In the genomic region with DNA sequence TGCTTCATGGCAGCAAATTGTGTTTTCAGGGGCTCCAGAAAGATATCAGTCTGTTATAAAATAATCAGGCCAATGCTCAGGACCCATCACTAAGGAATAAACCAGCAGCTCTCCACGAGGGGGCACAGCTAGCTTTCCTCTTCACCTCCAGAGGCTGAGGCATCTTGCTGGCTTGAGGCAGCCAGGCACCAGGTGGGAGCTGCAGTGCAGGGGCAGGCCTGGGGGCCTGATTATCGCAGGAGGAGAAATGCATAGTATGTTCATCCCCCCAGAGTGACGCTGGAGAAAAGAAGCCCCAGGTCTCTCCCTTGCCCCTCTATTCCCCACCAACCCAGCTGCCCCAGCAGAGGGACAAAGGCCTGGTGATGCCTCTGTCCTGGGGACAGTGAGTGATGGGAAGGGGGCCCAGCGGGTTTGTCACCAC, we compare ENCODE assay signal across 8 cellular contexts.
DNase-seq lines count a peak whose midpoint lies in the region; ATAC-seq and TF ChIP-seq lines count a peak whose summit lies in the region.

No MANE protein-coding gene starts in this region.

- peaks cover 7 to 21% (median 16%) of the 10 kb centered on the region in 9 donors for H3K4me1 ChIP-seq in heart right ventricle

- H3K27ac ChIP-seq in heart right ventricle = no peak overlapping the region

- TF ChIP-seq CTCF in WTC11 (IDR thresholded peaks at IDR 0.05) = no peak
- peak in 8 of 9 donors; percentile 26 to 64 (median 52) for TF ChIP-seq CTCF in heart right ventricle (IDR thresholded peaks at IDR 0.05)
- peak; percentile 73 for TF ChIP-seq CTCF in retinal pigment epithelial cell (conservative IDR thresholded peaks at IDR 0.05; ENCODE audit: low read depth, low read length)

- POLR2A ChIA-PET in WTC11 (lab: Charles Lee) = no interaction called here

- H3K9me3 Mint-ChIP-seq in WTC11 = no peaks in the 10 kb centered on the region

- H3K36me3 Mint-ChIP-seq in WTC11 = no peaks in the 10 kb centered on the region

- no peaks in the 10 kb centered on the region for H3K9me3 ChIP-seq in heart right ventricle

- no peaks in the 10 kb centered on the region; the same call in 1 of the 2 replicates for H3K27me3 Mint-ChIP-seq in WTC11 (ENCODE audit: low read depth)

- DNase-seq in GM03348 (ENCODE audit: low spot score) = peak; percentile 86
- DNase-seq in NAMALWA (ENCODE audit: low spot score) = peak; percentile 66
- DNase-seq in WTC11 (ENCODE audit: low spot score) = peak; percentile 64
- DNase-seq in heart right ventricle = peak; percentile 47 to 67
- DNase-seq in retinal pigment epithelial cell (ENCODE audit: low read depth) = no peak
- no peak for DNase-seq in NCI-H187 (lab: John Stamatoyannopoulos, UW)

- no peak overlapping the region for H3K27ac Mint-ChIP-seq in WTC11

- CTCF ChIA-PET in WTC11 (lab: Charles Lee) = interaction anchor here (0.6 to 3.1 kb wide), 23 partner anchors 9 to 203 kb away, joined by 3 to 13 read pairs (median 5); partner anchors contain the start of gene FAM20C

- intact Hi-C loops in heart right ventricle (cut with DNase I) = no loop called here

- no peaks in the 10 kb centered on the region for H3K36me3 ChIP-seq in heart right ventricle

- 54 to 56% methylated on average over 4 of the region's 4 CpGs for WGBS in heart right ventricle, 2 donors

- no peak overlapping the region for H3K4me3 ChIP-seq in heart right ventricle
- no peak overlapping the region for H3K4me3 ChIP-seq in retinal pigment epithelial cell (ENCODE audit: low read length)

- peak; percentile 75 for ATAC-seq in WTC11
- peak; percentile 56 to 88 (median 64) for ATAC-seq in heart right ventricle
- no peak for ATAC-seq in GM19467 (IDR thresholded peaks at IDR 0.05; ENCODE audit: unreplicated experiment)
- ATAC-seq in HG02798 (IDR thresholded peaks at IDR 0.05; ENCODE audit: poor library complexity, unreplicated experiment) = no peak

- H3K4me1 Mint-ChIP-seq in WTC11 = peaks cover 33% of the 10 kb centered on the region

- peaks cover 0 to 6% (median 0%) of the 10 kb centered on the region in 7 donors for H3K27me3 ChIP-seq in heart right ventricle

- no peak overlapping the region for H3K4me3 Mint-ChIP-seq in WTC11

TF ChIP-seq in WTC11, 78 proteins besides CTCF, POLR2A, EP300 and RAD21:
- no peak for TF ChIP-seq NFYB (CRISPR knock-in tag; conservative IDR thresholded peaks at IDR 0.05; ENCODE audit: low read depth)
- TF ChIP-seq, protein P1, sequence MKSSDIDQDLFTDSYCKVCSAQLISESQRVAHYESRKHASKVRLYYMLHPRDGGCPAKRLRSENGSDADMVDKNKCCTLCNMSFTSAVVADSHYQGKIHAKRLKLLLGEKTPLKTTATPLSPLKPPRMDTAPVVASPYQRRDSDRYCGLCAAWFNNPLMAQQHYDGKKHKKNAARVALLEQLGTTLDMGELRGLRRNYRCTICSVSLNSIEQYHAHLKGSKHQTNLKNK (CRISPR knock-in tag; IDR thresholded peaks at IDR 0.05) = no peak
- TF ChIP-seq PRDM15 (CRISPR knock-in tag; IDR thresholded peaks at IDR 0.05) = no peak
- TF ChIP-seq KAT7 (CRISPR knock-in tag; IDR thresholded peaks at IDR 0.05; ENCODE audit: borderline replicate concordance) = no peak
- TF ChIP-seq MXD4 (CRISPR knock-in tag; IDR thresholded peaks at IDR 0.05; ENCODE audit: borderline replicate concordance) = no peak
- no peak for TF ChIP-seq JAZF1 (CRISPR knock-in tag; IDR thresholded peaks at IDR 0.05)
- no peak for TF ChIP-seq ZNF232 (CRISPR knock-in tag; IDR thresholded peaks at IDR 0.05)
- no peak for TF ChIP-seq ZNF416 (CRISPR knock-in tag; IDR thresholded peaks at IDR 0.05)
- TF ChIP-seq CREB1 (CRISPR knock-in tag; IDR thresholded peaks at IDR 0.05) = no peak

Comparison
In these comparisons a context has a peak if more than half of its experiments do, and no peak if none do; other contexts are left out.
1. DNase-seq: peak in GM03348 (single experiment), NAMALWA (single experiment), WTC11 (single experiment) and heart right ventricle (2 of 2); none in retinal pigment epithelial cell (single experiment) and NCI-H187 (0 of 2).
2. ATAC-seq: peak in WTC11 (single experiment) and heart right ventricle (8 of 8); none in GM19467 (single experiment) and HG02798 (single experiment).